8 cellular contexts compared by ENCODE assay signal in the genomic region with DNA sequence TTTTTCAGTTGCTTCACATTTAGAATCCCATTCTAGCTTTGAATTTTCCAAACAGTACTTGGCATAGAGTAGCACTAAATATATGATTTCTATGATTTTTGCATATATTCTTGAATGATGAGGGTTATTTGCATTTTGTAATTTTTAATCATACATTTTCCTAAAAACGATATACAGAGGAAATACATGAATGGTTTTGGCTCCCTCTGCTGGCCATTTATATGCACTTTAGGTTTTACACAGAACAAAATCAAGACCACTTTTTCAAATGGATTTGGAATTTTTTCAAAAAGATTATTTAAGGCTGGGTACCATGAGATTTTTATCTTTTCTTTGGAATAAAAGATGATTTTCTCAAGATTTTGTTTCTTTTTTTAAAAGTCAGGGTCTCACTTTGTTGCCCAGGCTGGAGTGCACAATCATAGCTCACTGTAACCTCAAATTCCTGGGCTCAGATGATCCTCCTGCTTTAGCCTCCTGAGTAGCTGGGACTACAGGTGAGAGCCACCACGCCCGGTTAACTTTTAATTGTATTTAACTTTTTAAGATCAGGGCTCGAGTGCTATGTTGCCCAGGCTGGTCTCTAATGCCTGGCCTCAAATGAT. TPM values are rescaled to one million over a fixed set of nuclear protein-coding genes. Genes with fewer than 3 reads are reported as not detected.
DNase-seq lines count a peak whose midpoint lies in the region; ATAC-seq and TF ChIP-seq lines count a peak whose summit lies in the region.

No MANE protein-coding gene starts in this region.

- TF ChIP-seq POLR2A in esophagus squamous epithelium (IDR thresholded peaks at IDR 0.05), result no peak

- H2AFZ ChIP-seq in osteoblast (ENCODE audit: low read length), result no peak overlapping the region

- H3K27ac Mint-ChIP-seq in CD14-positive monocyte, result no peak overlapping the region

- no peak for ATAC-seq in HG02981 (IDR thresholded peaks at IDR 0.05; ENCODE audit: unreplicated experiment)

- H3K4me2 ChIP-seq in osteoblast (ENCODE audit: insufficient read depth, low read length), result no peak overlapping the region

- no peak for DNase-seq in CD14-positive monocyte (ENCODE audit: low spot score)
- peak; percentile 71 for DNase-seq in GM12865 (ENCODE audit: low read depth)
- DNase-seq in HT1080 (ENCODE audit: low read depth), result peak; percentile 36
- DNase-seq in SKM-1 treated with dmso at 0.1 percent for 144 hours (lab: John Stamatoyannopoulos, UW; ENCODE audit: unreplicated experiment), result peak; percentile 35
- DNase-seq in esophagus squamous epithelium (lab: John Stamatoyannopoulos, UW), result no peak
- no peak for DNase-seq in osteoblast (ENCODE audit: insufficient read length, low spot score, missing footprints)
- DNase-seq in activated effector memory CD4-positive, alpha-beta T cell treated with Interleukin-2 at 50 U/mL for 16 hours, result no peak

- H3K27me3 ChIP-seq in esophagus squamous epithelium (peaks cover 0 to 9% (median 0%) of the 10 kb centered on the region in 4 donors), osteoblast (ENCODE audit: insufficient read depth, low read length) (peaks cover 8% of the 10 kb centered on the region)

- WGBS in esophagus squamous epithelium, 2 donors, result 9 to 13% methylated on average over 4 of the region's 4 CpGs

- H3K36me3 Mint-ChIP-seq in CD14-positive monocyte, result no peaks in the 10 kb centered on the region

- no peaks in the 10 kb centered on the region for H3K79me2 ChIP-seq in osteoblast (ENCODE audit: insufficient read depth, low read length)

- no peaks in the 10 kb centered on the region for H3K9me3 ChIP-seq in esophagus squamous epithelium
- no peaks in the 10 kb centered on the region for H3K9me3 ChIP-seq in osteoblast (ENCODE audit: low read depth, low read length)

- H3K27ac ChIP-seq in esophagus squamous epithelium, result no peak overlapping the region
- H3K27ac ChIP-seq in osteoblast (ENCODE audit: low read depth, low read length), result no peak overlapping the region

- TF ChIP-seq CTCF in CD14-positive monocyte (IDR thresholded peaks at IDR 0.05) (peak; percentile 89), GM12865 (IDR thresholded peaks at IDR 0.05; ENCODE audit: insufficient read depth, low read depth, low read length, missing control alignments) (peak; percentile 52), esophagus squamous epithelium (IDR thresholded peaks at IDR 0.05) (peak; percentile 44 to 84 (median 78)), osteoblast (IDR thresholded peaks at IDR 0.05; ENCODE audit: extremely low read depth, low read depth, low read length) (peak; percentile 76)

- H3K4me1 Mint-ChIP-seq in CD14-positive monocyte, result no peaks in the 10 kb centered on the region

- H3K36me3 ChIP-seq in esophagus squamous epithelium, result no peaks in the 10 kb centered on the region
- no peaks in the 10 kb centered on the region for H3K36me3 ChIP-seq in osteoblast (ENCODE audit: insufficient read depth, low read length)

- H3K4me3 Mint-ChIP-seq in CD14-positive monocyte, result no peak overlapping the region

- no peaks in the 10 kb centered on the region for H4K20me1 ChIP-seq in osteoblast (ENCODE audit: insufficient read depth, low read length)

- no peak overlapping the region for H3K4me3 ChIP-seq in GM12865 (ENCODE audit: low read depth, low read length)
- no peak overlapping the region for H3K4me3 ChIP-seq in esophagus squamous epithelium
- no peak overlapping the region for H3K4me3 ChIP-seq in osteoblast (ENCODE audit: insufficient read depth, low read length)

- intact Hi-C loops in CD14-positive monocyte (cut with micrococcal nuclease), result no loop called here
- intact Hi-C loops in esophagus squamous epithelium (cut with DNase I), result no loop called here

- H3K9me3 Mint-ChIP-seq in CD14-positive monocyte, result no peaks in the 10 kb centered on the region

- peaks cover 0 to 5% (median 5%) of the 10 kb centered on the region in 3 donors for H3K27me3 Mint-ChIP-seq in CD14-positive monocyte (ENCODE audit: low read depth in 3 of 3)

- H3K4me1 ChIP-seq in esophagus squamous epithelium, result no peaks in the 10 kb centered on the region
- H3K4me1 ChIP-seq in osteoblast (ENCODE audit: insufficient read depth, low read length), result no peaks in the 10 kb centered on the region

RNA-seq across cellular contexts. Expression of a gene that starts 16.7 kb away (rescaled TPM):
- polyA plus RNA-seq in CD14-positive monocyte, result 10 to 100 TPM; 61.2 to 86.1 TPM
- total RNA-seq in HT1080 (2014; rRNA removed; shearing (Covaris generic)), result 31.9 and 33.4 TPM in 2 replicates
- polyA plus RNA-seq in HT1080 (2015; cell fraction: cytosol; rRNA removed), result 28.1 and 31.2 TPM in 2 replicates
- polyA plus RNA-seq in HT1080 (2015; cell fraction: nucleus; rRNA removed), result 25.1 and 25.2 TPM in 2 replicates
- total RNA-seq in esophagus squamous epithelium (10 to 100 TPM; 14.1 to 29.0 (median 18.7) TPM), osteoblast (29.7 and 30.4 TPM in 2 replicates)

RNA-seq across cellular contexts. Expression of a gene that starts 35.9 kb away (rescaled TPM):
- polyA plus RNA-seq in CD14-positive monocyte, result not detected
- 0.17 TPM in 1 of 2 replicates, not detected in the other for total RNA-seq in HT1080 (2014; rRNA removed; shearing (Covaris generic))
- 0.14 and 0.34 TPM in 2 replicates for polyA plus RNA-seq in HT1080 (2015; cell fraction: cytosol; rRNA removed)
- polyA plus RNA-seq in HT1080 (2015; cell fraction: nucleus; rRNA removed), result 0.43 and 1.3 TPM in 2 replicates
- total RNA-seq in esophagus squamous epithelium, result not detected
- total RNA-seq in osteoblast, result not detected in 2 replicates

Comparison
In these comparisons a context has a peak if more than half of its experiments do, and no peak if none do; other contexts are left out.
1. DNase-seq: peak in GM12865 (single experiment), HT1080 (single experiment) and SKM-1 treated with dmso at 0.1 percent for 144 hours (single experiment); none in CD14-positive monocyte (single experiment), esophagus squamous epithelium (single experiment), osteoblast (single experiment) and activated effector memory CD4-positive, alpha-beta T cell treated with Interleukin-2 at 50 U/mL for 16 hours (single experiment).
2. Peak in every context shown above with its lines, with median percentiles within 50 percentile points of each other: CTCF ChIP-seq.